Comparison of ENCODE assay signal across 18 cellular contexts in the genomic region with DNA sequence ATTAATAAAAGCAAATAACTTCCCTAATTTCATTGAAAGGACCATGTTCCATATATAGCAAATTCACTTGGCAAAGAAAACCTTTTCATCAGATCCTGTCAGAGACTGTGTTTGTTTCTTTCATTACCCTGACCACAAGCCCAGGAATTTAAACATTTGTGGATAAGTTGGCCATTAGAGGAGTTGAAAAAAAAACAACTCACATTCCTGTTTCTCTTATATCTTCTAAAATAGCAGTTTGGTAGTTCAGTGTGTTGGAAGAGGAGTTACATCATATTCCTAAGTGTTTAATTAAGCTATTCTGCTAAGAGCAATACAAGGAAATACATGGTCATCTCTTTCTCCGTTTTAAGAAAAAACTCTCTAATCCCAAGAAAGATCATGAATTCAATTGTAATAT.
DNase-seq lines count a peak whose midpoint lies in the region; ATAC-seq and TF ChIP-seq lines count a peak whose summit lies in the region.
"Had no signal": no experiment of that assay in that cellular context is flagged by ENCODE, and none has a peak within 500 bp of the region (broad histone marks: within the 10 kb centered on the region; RNA-seq: fewer than 3 reads in every experiment).

No MANE protein-coding gene starts in this region.

- H3K4me3 ChIP-seq in astrocyte of the cerebellum (ENCODE audit: low read depth, low read length) (no peak overlapping the region), kidney epithelial cell (ENCODE audit: low read depth, low read length) (no peak overlapping the region)
- H3K4me3 ChIP-seq: testis had no signal

- no peak overlapping the region for H3K4me3 Mint-ChIP-seq in activated T-cell treated with anti-CD3 and anti-CD28 coated beads, Interleukin-2, amount 50 U/mL, for 72 hours
- H3K4me3 Mint-ChIP-seq: activated naive CD4-positive, alpha-beta T cell treated with anti-CD3 and anti-CD28 coated beads for 36 hours; naive thymus-derived CD8-positive, alpha-beta T cell; T-helper 2 cell treated with Interferon-gamma antibody and Interleukin-4, amounts not matched to agents 5 μg/mL and 100 μg/mL, for 36 hours had no signal

- H3K9me3 Mint-ChIP-seq in activated T-cell treated with anti-CD3 and anti-CD28 coated beads, Interleukin-2, amount 50 U/mL, for 72 hours, result peaks cover 0 to 2% of the 10 kb centered on the region in 2 donors
- H3K9me3 Mint-ChIP-seq: activated naive CD4-positive, alpha-beta T cell treated with anti-CD3 and anti-CD28 coated beads for 36 hours; T-helper 2 cell treated with Interferon-gamma antibody and Interleukin-4, amounts not matched to agents 5 μg/mL and 100 μg/mL, for 36 hours had no signal

- H3K27me3 ChIP-seq in kidney epithelial cell (ENCODE audit: control insufficient read depth, insufficient read depth, low read length), result no peaks in the 10 kb centered on the region
- H3K27me3 ChIP-seq: testis had no signal

- no peaks in the 10 kb centered on the region for H3K27me3 Mint-ChIP-seq in activated T-cell treated with anti-CD3 and anti-CD28 coated beads, Interleukin-2, amount 50 U/mL, for 72 hours (ENCODE audit: low read depth)
- H3K27me3 Mint-ChIP-seq: naive thymus-derived CD8-positive, alpha-beta T cell had no signal

- no peaks in the 10 kb centered on the region for H3K4me1 Mint-ChIP-seq in activated T-cell treated with anti-CD3 and anti-CD28 coated beads, Interleukin-2, amount 50 U/mL, for 72 hours (ENCODE audit: low read depth)
- H3K4me1 Mint-ChIP-seq: naive thymus-derived CD8-positive, alpha-beta T cell had no signal

- DNase-seq in DMS53 (lab: John Stamatoyannopoulos, UW) (peak; percentile 14), DMS53 treated with DMSO at 0.1 percent for 48 hours (lab: John Stamatoyannopoulos, UW; ENCODE audit: unreplicated experiment) (no peak), astrocyte of the cerebellum (ENCODE audit: low read depth) (peak; percentile 83), kidney epithelial cell (ENCODE audit: low read depth) (peak; percentile 73), stromal cell of bone marrow (ENCODE audit: low read depth) (peak; percentile 20)
- no peak for DNase-seq in activated T-cell treated with anti-CD3 and anti-CD28 coated beads, Interleukin-2, amount 50 U/mL, for 72 hours
- DNase-seq: activated CD4-positive, alpha-beta T cell treated with anti-CD3 and anti-CD28 coated beads for 1 hour; activated CD8-positive, alpha-beta memory T cell treated with anti-CD3 and anti-CD28 coated beads, Interleukin-2, amount 50 U/mL, for 48 hours; activated naive CD4-positive, alpha-beta T cell treated with anti-CD3 and anti-CD28 coated beads for 36 hours; head of caudate nucleus; naive thymus-derived CD8-positive, alpha-beta T cell; NCI-H2029 treated with DMSO at 0.1 percent for 48 hours; retina; stimulated activated CD4-positive, alpha-beta T cell treated with anti-CD3 and anti-CD28 coated beads, Interleukin-1b, Interleukin-23, amount 100 ng/mL, for 48 hours; testis had no signal

- ATAC-seq in GM18867 (IDR thresholded peaks at IDR 0.05; ENCODE audit: unreplicated experiment) (no peak), GM19455 (IDR thresholded peaks at IDR 0.05; ENCODE audit: unreplicated experiment) (no peak)
- ATAC-seq in activated T-cell treated with anti-CD3 and anti-CD28 coated beads, Interleukin-2, amount 50 U/mL, for 72 hours (replicated peaks in 1 of 2), result no peak
- ATAC-seq: naive thymus-derived CD8-positive, alpha-beta T cell had no signal

- no peak overlapping the region for H3K27ac Mint-ChIP-seq in activated T-cell treated with anti-CD3 and anti-CD28 coated beads, Interleukin-2, amount 50 U/mL, for 72 hours
- H3K27ac Mint-ChIP-seq: activated naive CD4-positive, alpha-beta T cell treated with anti-CD3 and anti-CD28 coated beads for 36 hours; naive thymus-derived CD8-positive, alpha-beta T cell; T-helper 2 cell treated with Interferon-gamma antibody and Interleukin-4, amounts not matched to agents 5 μg/mL and 100 μg/mL, for 36 hours had no signal

- TF ChIP-seq CTCF in astrocyte of the cerebellum (IDR thresholded peaks at IDR 0.05; ENCODE audit: low read depth, low read length, missing control alignments) (no peak), kidney epithelial cell (IDR thresholded peaks at IDR 0.05; ENCODE audit: insufficient read depth, low read length, poor library complexity, severe bottlenecking) (no peak)

- in situ Hi-C loops in astrocyte of the cerebellum (cut with HindIII; ENCODE audit: low sequenced_read_pairs), result no loop called here

- H3K36me3 ChIP-seq in kidney epithelial cell (ENCODE audit: control insufficient read depth, insufficient read depth, low read length), result no peaks in the 10 kb centered on the region

- H3K36me3 Mint-ChIP-seq in activated T-cell treated with anti-CD3 and anti-CD28 coated beads, Interleukin-2, amount 50 U/mL, for 72 hours (ENCODE audit: insufficient read depth in 2 of 2), result no peaks in the 10 kb centered on the region

Comparison
In these comparisons a context has a peak if more than half of its experiments do, and no peak if none do; other contexts are left out.
1. DNase-seq: peak in DMS53 (single experiment), astrocyte of the cerebellum (single experiment), kidney epithelial cell (single experiment) and stromal cell of bone marrow (single experiment); none in DMS53 treated with DMSO at 0.1 percent for 48 hours (single experiment) and activated T-cell treated with anti-CD3 and anti-CD28 coated beads, Interleukin-2, amount 50 U/mL, for 72 hours (0 of 2).